11 cellular contexts compared by ENCODE assay signal in the genomic region with DNA sequence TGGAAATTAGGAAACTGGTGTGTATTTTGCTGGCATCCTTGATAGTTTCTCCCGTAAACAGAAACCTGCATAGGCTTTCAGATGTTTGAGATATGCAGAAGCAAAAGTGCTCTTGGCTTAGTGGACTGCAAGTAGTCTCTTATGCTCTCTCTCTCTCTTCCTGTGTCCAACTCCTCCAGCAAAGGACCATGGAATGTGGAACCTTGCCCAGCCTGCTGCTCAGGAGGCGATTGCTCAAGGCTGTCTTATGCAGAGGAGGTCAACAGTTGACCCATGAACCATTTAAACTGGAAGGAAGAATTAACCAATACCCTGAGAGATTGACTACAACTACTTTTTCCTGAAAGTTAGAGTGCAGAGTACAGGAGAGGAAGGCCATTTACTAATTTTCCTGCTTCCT.
DNase-seq lines count a peak whose midpoint lies in the region; ATAC-seq and TF ChIP-seq lines count a peak whose summit lies in the region.
"Had no signal": no experiment of that assay in that cellular context is flagged by ENCODE, and none has a peak within 500 bp of the region (broad histone marks: within the 10 kb centered on the region; RNA-seq: fewer than 3 reads in every experiment).

No MANE protein-coding gene starts in this region.

- no CpG with 5 or more reads among the region's 2 CpGs for WGBS in neuronal stem cell (ENCODE audit: extremely low coverage in 2 of 2, insufficient read length in 2 of 2, insufficient replicate concordance in 1 of 2), 2 donors

- no peak overlapping the region for H2BK12ac ChIP-seq in neuronal stem cell (ENCODE audit: low read length)

- peak overlapping the region; percentile 31 for H2AFZ ChIP-seq in neuronal stem cell (ENCODE audit: low read length)

- H3K36me3 ChIP-seq in neuronal stem cell (replicated peaks in 1 of 2; ENCODE audit: control insufficient read depth in 2 of 2, insufficient read depth in 2 of 2, low read length in 2 of 2): no peaks in the 10 kb centered on the region

- H3K9ac ChIP-seq in neuronal stem cell (ENCODE audit: low read depth, low read length, poor library complexity): no peak overlapping the region

- no peak overlapping the region for H3K14ac ChIP-seq in neuronal stem cell (ENCODE audit: low read length)

- H3K9me3 ChIP-seq in AG04450 (ENCODE audit: control insufficient read depth, insufficient read depth, low read length): no peaks in the 10 kb centered on the region
- no peaks in the 10 kb centered on the region for H3K9me3 ChIP-seq in neuronal stem cell (replicated peaks in 1 of 2; ENCODE audit: control insufficient read depth in 2 of 2, insufficient read depth in 1 of 2, low read depth in 1 of 2, low read length in 2 of 2)

- H2BK15ac ChIP-seq in neuronal stem cell (ENCODE audit: low read length): no peak overlapping the region

- no peak overlapping the region for H3K18ac ChIP-seq in neuronal stem cell (ENCODE audit: low read length)

- H2AK5ac ChIP-seq in neuronal stem cell (ENCODE audit: low read depth, low read length): no peak overlapping the region

- no peak overlapping the region for H4K91ac ChIP-seq in neuronal stem cell (ENCODE audit: low read depth, low read length, poor library complexity)

- no peak overlapping the region for H4K8ac ChIP-seq in neuronal stem cell (ENCODE audit: low read depth, low read length)

- no peaks in the 10 kb centered on the region for H3K79me1 ChIP-seq in neuronal stem cell (ENCODE audit: low read depth, low read length)

- H3K4me3 ChIP-seq in AG04450 (ENCODE audit: low read depth, low read length) (peak overlapping the region; percentile 20), neuronal stem cell (ENCODE audit: low read length in 2 of 2) (no peak overlapping the region)

- ATAC-seq in HG02763 (IDR thresholded peaks at IDR 0.05; ENCODE audit: unreplicated experiment): no peak
- no peak for ATAC-seq in HG03039 (IDR thresholded peaks at IDR 0.05; ENCODE audit: unreplicated experiment)
- ATAC-seq in GM18907 (IDR thresholded peaks at IDR 0.05; ENCODE audit: unreplicated experiment): no peak

- H3K4me2 ChIP-seq in neuronal stem cell (ENCODE audit: insufficient read depth, low read length, poor library complexity, severe bottlenecking): no peak overlapping the region

- no peak for TF ChIP-seq CTCF in AG04450 (IDR thresholded peaks at IDR 0.05; ENCODE audit: low read depth, low read length)

- H2BK120ac ChIP-seq in neuronal stem cell (ENCODE audit: low read depth, low read length): no peak overlapping the region

- peak overlapping the region; percentile 60 for H3K27ac ChIP-seq in AG04450 (ENCODE audit: low read depth, low read length)
- H3K27ac ChIP-seq in neuronal stem cell (replicated peaks; ENCODE audit: low read length): no peak overlapping the region

- peak; percentile 94 for DNase-seq in AG04450 (ENCODE audit: low read depth, low spot score)
- peak; percentile 92 for DNase-seq in M059J (ENCODE audit: low read depth)
- DNase-seq in fibroblast of peridontal ligament (ENCODE audit: extremely low read depth): peak; percentile 99
- DNase-seq in neuronal stem cell (ENCODE audit: low spot score): no peak
- DNase-seq in activated CD4-positive, alpha-beta T cell treated with anti-CD3 and anti-CD28 coated beads for 48 hours: no peak
- DNase-seq: activated B cell treated with CpG ODN at 0.5 μM for 24 hours; CD8-positive, alpha-beta memory T cell; NCI-H510A had no signal

- H3K23ac ChIP-seq in neuronal stem cell (ENCODE audit: low read depth, low read length, poor library complexity): no peak overlapping the region

- H3K4ac ChIP-seq in neuronal stem cell (ENCODE audit: low read length): no peak overlapping the region

- POLR2A ChIA-PET in AG04450 (lab: Yijun Ruan, JAX): no interaction called here

- peaks cover 0 to 11% of the 10 kb centered on the region in 2 donors for H3K4me1 ChIP-seq in neuronal stem cell (ENCODE audit: control insufficient read depth in 2 of 2, insufficient read depth in 1 of 2, low read depth in 1 of 2, low read length in 2 of 2)

- no peak overlapping the region for H2BK5ac ChIP-seq in neuronal stem cell (ENCODE audit: low read length)

- CTCF ChIA-PET in AG04450 (lab: Charles Lee): no interaction called here

- no peaks in the 10 kb centered on the region for H3K27me3 ChIP-seq in AG04450 (ENCODE audit: control insufficient read depth, insufficient read depth, low read length)
- H3K27me3 ChIP-seq in neuronal stem cell (ENCODE audit: control insufficient read depth in 3 of 3, insufficient read depth in 3 of 3, low read depth in 1 of 3, low read length in 3 of 3): no peaks in the 10 kb centered on the region

Comparison
In these comparisons a context has a peak if more than half of its experiments do, and no peak if none do; other contexts are left out.
1. DNase-seq: peak in AG04450 (single experiment), M059J (single experiment) and fibroblast of peridontal ligament (single experiment); none in neuronal stem cell (single experiment) and activated CD4-positive, alpha-beta T cell treated with anti-CD3 and anti-CD28 coated beads for 48 hours (single experiment).